In the genomic region with DNA sequence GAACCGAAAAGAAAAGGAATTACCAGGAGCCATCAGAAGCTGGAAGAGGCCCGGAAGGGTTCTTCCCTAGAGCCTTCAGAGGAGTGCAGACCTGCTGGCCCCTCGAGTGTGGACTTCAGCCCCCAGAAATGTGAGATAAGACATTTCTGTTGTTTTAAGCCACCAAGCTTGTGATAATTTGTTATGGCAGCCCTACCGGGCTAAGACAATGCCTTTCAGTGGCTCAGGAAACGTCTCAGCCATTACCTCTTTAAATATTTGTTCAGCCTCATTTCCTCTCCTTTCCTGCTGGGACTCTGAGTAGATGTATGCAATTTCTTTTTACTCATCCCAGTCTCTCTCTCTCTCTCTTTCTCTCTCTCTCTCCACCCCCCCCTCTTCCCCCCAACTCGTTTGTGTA, we compare ENCODE assay signal across 28 cellular contexts.
DNase-seq lines count a peak whose midpoint lies in the region; ATAC-seq and TF ChIP-seq lines count a peak whose summit lies in the region.
"Had no signal": no experiment of that assay in that cellular context is flagged by ENCODE, and none has a peak within 500 bp of the region (broad histone marks: within the 10 kb centered on the region; RNA-seq: fewer than 3 reads in every experiment).

No MANE protein-coding gene starts in this region.

- no peaks in the 10 kb centered on the region for H3K9me3 Mint-ChIP-seq in activated T-helper 17 cell treated with anti-CD3 and anti-CD28 coated beads, Interleukin-2, amount 50 U/mL, for 72 hours
- H3K9me3 Mint-ChIP-seq: T-helper 2 cell treated with Interferon-gamma antibody and Interleukin-4, amounts not matched to agents 5 μg/mL and 100 μg/mL, for 36 hours had no signal

- H3K4me1 Mint-ChIP-seq in activated T-helper 17 cell treated with anti-CD3 and anti-CD28 coated beads, Interleukin-2, amount 50 U/mL, for 72 hours: no peaks in the 10 kb centered on the region

- peak overlapping the region; percentile 42; the same call in 1 of the 2 replicates for H3K4me2 ChIP-seq in BLaER1
- H3K4me2 ChIP-seq in hepatocyte: peak overlapping the region; percentile 52
- H3K4me2 ChIP-seq: SK-N-SH, smooth muscle cell had no signal

- H3K27ac Mint-ChIP-seq in activated T-helper 17 cell treated with anti-CD3 and anti-CD28 coated beads, Interleukin-2, amount 50 U/mL, for 72 hours: no peak overlapping the region
- H3K27ac Mint-ChIP-seq: T-helper 2 cell treated with Interferon-gamma antibody and Interleukin-4, amounts not matched to agents 5 μg/mL and 100 μg/mL, for 36 hours had no signal

- peak; percentile 27 for DNase-seq in DMS153 treated with DMSO at 0.1 percent for 48 hours (lab: John Stamatoyannopoulos, UW; ENCODE audit: unreplicated experiment)
- DNase-seq in NCI-H69 (lab: John Stamatoyannopoulos, UW): peak; percentile 93
- DNase-seq in hepatocyte (ENCODE audit: low spot score): peak; percentile 45
- no peak for DNase-seq in stimulated activated CD4-positive, alpha-beta T cell treated with anti-CD3 and anti-CD28 coated beads, Interleukin-1b, Interleukin-23, amount 100 ng/mL, for 48 hours
- no peak for DNase-seq in KG1 (lab: John Stamatoyannopoulos, UW)
- DNase-seq: activated CD4-positive, alpha-beta T cell treated with anti-CD3 and anti-CD28 coated beads for 4 hours; activated gamma-delta T cell; activated T-cell treated with anti-CD3 and anti-CD28 coated beads, Interleukin-2, amount 50 U/mL, for 1 hour; C1 segment of cervical spinal cord; Calu3; cerebellar nuclear complex; EL; glutamatergic neuron; GM23248; kidney; NCI-H187 treated with DMSO at 0.1 percent for 48 hours; NCI-H226; ovary; SK-N-SH; upper lobe of left lung had no signal

- no peaks in the 10 kb centered on the region for H3K9me3 ChIP-seq in BLaER1
- H3K9me3 ChIP-seq in hepatocyte (ENCODE audit: low read depth): no peaks in the 10 kb centered on the region
- H3K9me3 ChIP-seq: ovary, right atrium auricular region, SK-N-SH, upper lobe of left lung had no signal

- TF ChIP-seq CTCF in hepatocyte (IDR thresholded peaks at IDR 0.05; ENCODE audit: poor library complexity): no peak

- no peak overlapping the region for H2AFZ ChIP-seq in hepatocyte
- H2AFZ ChIP-seq: GM23248 had no signal

- no peak overlapping the region for H3K9ac ChIP-seq in BLaER1
- H3K9ac ChIP-seq: GM23248, SK-N-SH had no signal

- no peak overlapping the region for H3K4me3 ChIP-seq in BLaER1
- no peak overlapping the region for H3K4me3 ChIP-seq in hepatocyte
- H3K4me3 ChIP-seq: GM12878, GM23248, ovary, right atrium auricular region, smooth muscle cell, upper lobe of left lung had no signal

- H4K20me1 ChIP-seq in BLaER1 (no peaks in the 10 kb centered on the region), hepatocyte (ENCODE audit: insufficient read depth, poor library complexity, severe bottlenecking) (no peaks in the 10 kb centered on the region)

- H3K27ac ChIP-seq in BLaER1 (no peak overlapping the region), hepatocyte (peak overlapping the region; percentile 77)
- H3K27ac ChIP-seq: GM23248, ovary, right atrium auricular region had no signal

- H3K27me3 ChIP-seq in BLaER1: no peaks in the 10 kb centered on the region
- no peaks in the 10 kb centered on the region for H3K27me3 ChIP-seq in hepatocyte
- H3K27me3 ChIP-seq: ovary, right atrium auricular region, upper lobe of left lung had no signal

- H3K36me3 Mint-ChIP-seq in activated T-helper 17 cell treated with anti-CD3 and anti-CD28 coated beads, Interleukin-2, amount 50 U/mL, for 72 hours (ENCODE audit: low read depth): no peaks in the 10 kb centered on the region

- H3K36me3 ChIP-seq in BLaER1 (no peaks in the 10 kb centered on the region), hepatocyte (replicated peaks; ENCODE audit: insufficient read depth, low read depth) (no peaks in the 10 kb centered on the region)
- H3K36me3 ChIP-seq: ovary, right atrium auricular region, upper lobe of left lung had no signal

- H3K9me2 ChIP-seq in hepatocyte (replicated peaks; ENCODE audit: insufficient read depth): no peaks in the 10 kb centered on the region
- H3K9me2 ChIP-seq: SK-N-SH had no signal

- ATAC-seq in GM19328 (IDR thresholded peaks at IDR 0.05; ENCODE audit: unreplicated experiment): no peak
- no peak for ATAC-seq in activated T-helper 17 cell treated with anti-CD3 and anti-CD28 coated beads, Interleukin-2, amount 50 U/mL, for 72 hours (replicated peaks)
- ATAC-seq: GM12878, HepG2 had no signal

- 31% methylated on average over 6 of the region's 6 CpGs for WGBS in hepatocyte (ENCODE audit: low lambda C conversion rate, missing lambda C conversion rate)

- H3K4me3 Mint-ChIP-seq in activated T-helper 17 cell treated with anti-CD3 and anti-CD28 coated beads, Interleukin-2, amount 50 U/mL, for 72 hours: no peak overlapping the region
- H3K4me3 Mint-ChIP-seq: T-helper 2 cell treated with Interferon-gamma antibody and Interleukin-4, amounts not matched to agents 5 μg/mL and 100 μg/mL, for 36 hours had no signal

- no peaks in the 10 kb centered on the region for H3K79me2 ChIP-seq in hepatocyte

- peaks cover 51% of the 10 kb centered on the region for H3K4me1 ChIP-seq in BLaER1
- H3K4me1 ChIP-seq in hepatocyte (ENCODE audit: insufficient read depth): peaks cover 13% of the 10 kb centered on the region

- H3K27me3 Mint-ChIP-seq in activated T-helper 17 cell treated with anti-CD3 and anti-CD28 coated beads, Interleukin-2, amount 50 U/mL, for 72 hours: peaks cover 7% of the 10 kb centered on the region

Comparison
In these comparisons a context has a peak if more than half of its experiments do, and no peak if none do; other contexts are left out.
1. DNase-seq: peak in DMS153 treated with DMSO at 0.1 percent for 48 hours (single experiment), NCI-H69 (single experiment) and hepatocyte (single experiment); none in stimulated activated CD4-positive, alpha-beta T cell treated with anti-CD3 and anti-CD28 coated beads, Interleukin-1b, Interleukin-23, amount 100 ng/mL, for 48 hours (single experiment) and KG1 (single experiment).